1 cellular context compared by ENCODE assay signal in the genomic region with DNA sequence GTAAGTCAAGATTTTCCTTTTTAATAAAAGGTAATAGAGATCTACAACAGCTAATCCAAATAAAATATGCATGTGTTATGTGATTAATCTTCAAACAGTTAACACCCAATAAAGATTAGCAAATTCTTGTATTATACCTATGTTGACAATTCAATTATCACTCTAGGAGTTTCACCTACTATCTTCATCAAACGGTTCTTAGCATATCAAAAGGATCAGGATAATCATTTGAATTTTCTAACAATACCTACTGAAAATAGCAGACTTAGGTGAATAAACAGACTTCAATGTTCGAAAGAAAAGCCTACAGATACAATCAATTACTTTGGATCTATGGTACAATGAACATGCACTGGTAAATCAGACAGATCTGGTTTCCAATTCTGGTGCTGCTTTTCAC.
A peak's percentile ranks its signal among the peaks of the same experiment; 100 is the strongest.
TF ChIP-seq lines count a peak whose summit lies in the region.

No MANE protein-coding gene starts in this region.

TF ChIP-seq in GM23338, 12 proteins besides CTCF, POLR2A, EP300 and RAD21 (continued from another document):
- TF ChIP-seq, protein P1, sequence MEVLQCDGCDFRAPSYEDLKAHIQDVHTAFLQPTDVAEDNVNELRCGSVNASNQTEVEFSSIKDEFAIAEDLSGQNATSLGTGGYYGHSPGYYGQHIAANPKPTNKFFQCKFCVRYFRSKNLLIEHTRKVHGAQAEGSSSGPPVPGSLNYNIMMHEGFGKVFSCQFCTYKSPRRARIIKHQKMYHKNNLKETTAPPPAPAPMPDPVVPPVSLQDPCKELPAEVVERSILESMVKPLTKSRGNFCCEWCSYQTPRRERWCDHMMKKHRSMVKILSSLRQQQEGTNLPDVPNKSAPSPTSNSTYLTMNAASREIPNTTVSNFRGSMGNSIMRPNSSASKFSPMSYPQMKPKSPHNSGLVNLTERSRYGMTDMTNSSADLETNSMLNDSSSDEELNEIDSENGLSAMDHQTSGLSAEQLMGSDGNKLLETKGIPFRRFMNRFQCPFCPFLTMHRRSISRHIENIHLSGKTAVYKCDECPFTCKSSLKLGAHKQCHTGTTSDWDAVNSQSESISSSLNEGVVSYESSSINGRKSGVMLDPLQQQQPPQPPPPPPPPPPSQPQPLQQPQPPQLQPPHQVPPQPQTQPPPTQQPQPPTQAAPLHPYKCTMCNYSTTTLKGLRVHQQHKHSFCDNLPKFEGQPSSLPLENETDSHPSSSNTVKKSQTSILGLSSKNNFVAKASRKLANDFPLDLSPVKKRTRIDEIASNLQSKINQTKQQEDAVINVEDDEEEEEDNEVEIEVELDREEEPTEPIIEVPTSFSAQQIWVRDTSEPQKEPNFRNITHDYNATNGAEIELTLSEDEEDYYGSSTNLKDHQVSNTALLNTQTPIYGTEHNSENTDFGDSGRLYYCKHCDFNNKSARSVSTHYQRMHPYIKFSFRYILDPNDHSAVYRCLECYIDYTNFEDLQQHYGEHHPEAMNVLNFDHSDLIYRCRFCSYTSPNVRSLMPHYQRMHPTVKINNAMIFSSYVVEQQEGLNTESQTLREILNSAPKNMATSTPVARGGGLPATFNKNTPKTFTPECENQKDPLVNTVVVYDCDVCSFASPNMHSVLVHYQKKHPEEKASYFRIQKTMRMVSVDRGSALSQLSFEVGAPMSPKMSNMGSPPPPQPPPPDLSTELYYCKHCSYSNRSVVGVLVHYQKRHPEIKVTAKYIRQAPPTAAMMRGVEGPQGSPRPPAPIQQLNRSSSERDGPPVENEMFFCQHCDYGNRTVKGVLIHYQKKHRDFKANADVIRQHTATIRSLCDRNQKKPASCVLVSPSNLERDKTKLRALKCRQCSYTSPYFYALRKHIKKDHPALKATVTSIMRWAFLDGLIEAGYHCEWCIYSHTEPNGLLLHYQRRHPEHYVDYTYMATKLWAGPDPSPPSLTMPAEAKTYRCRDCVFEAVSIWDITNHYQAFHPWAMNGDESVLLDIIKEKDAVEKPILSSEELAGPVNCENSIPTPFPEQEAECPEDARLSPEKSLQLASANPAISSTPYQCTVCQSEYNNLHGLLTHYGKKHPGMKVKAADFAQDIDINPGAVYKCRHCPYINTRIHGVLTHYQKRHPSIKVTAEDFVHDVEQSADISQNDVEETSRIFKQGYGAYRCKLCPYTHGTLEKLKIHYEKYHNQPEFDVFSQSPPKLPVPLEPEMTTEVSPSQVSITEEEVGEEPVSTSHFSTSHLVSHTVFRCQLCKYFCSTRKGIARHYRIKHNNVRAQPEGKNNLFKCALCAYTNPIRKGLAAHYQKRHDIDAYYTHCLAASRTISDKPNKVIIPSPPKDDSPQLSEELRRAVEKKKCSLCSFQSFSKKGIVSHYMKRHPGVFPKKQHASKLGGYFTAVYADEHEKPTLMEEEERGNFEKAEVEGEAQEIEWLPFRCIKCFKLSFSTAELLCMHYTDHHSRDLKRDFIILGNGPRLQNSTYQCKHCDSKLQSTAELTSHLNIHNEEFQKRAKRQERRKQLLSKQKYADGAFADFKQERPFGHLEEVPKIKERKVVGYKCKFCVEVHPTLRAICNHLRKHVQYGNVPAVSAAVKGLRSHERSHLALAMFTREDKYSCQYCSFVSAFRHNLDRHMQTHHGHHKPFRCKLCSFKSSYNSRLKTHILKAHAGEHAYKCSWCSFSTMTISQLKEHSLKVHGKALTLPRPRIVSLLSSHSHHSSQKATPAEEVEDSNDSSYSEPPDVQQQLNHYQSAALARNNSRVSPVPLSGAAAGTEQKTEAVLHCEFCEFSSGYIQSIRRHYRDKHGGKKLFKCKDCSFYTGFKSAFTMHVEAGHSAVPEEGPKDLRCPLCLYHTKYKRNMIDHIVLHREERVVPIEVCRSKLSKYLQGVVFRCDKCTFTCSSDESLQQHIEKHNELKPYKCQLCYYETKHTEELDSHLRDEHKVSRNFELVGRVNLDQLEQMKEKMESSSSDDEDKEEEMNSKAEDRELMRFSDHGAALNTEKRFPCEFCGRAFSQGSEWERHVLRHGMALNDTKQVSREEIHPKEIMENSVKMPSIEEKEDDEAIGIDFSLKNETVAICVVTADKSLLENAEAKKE (CRISPR knock-in tag; IDR thresholded peaks at IDR 0.05) = no peak
- TF ChIP-seq, protein P2, sequence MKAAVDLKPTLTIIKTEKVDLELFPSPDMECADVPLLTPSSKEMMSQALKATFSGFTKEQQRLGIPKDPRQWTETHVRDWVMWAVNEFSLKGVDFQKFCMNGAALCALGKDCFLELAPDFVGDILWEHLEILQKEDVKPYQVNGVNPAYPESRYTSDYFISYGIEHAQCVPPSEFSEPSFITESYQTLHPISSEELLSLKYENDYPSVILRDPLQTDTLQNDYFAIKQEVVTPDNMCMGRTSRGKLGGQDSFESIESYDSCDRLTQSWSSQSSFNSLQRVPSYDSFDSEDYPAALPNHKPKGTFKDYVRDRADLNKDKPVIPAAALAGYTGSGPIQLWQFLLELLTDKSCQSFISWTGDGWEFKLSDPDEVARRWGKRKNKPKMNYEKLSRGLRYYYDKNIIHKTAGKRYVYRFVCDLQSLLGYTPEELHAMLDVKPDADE (IDR thresholded peaks at IDR 0.05) = no peak
- TF ChIP-seq ZNF114 (CRISPR knock-in tag; IDR thresholded peaks at IDR 0.05) (no peak), JUNB (IDR thresholded peaks at IDR 0.05; ENCODE audit: unreplicated experiment) (no peak), NANOG (IDR thresholded peaks at IDR 0.05; ENCODE audit: borderline replicate concordance) (peak; percentile 35; the same call in 1 of the 2 replicates)
